10 cellular contexts compared by ENCODE assay signal in genomic region chr18:45456076-45457066, GRCh38.
DNase-seq lines count a peak whose midpoint lies in the region; ATAC-seq, FAIRE-seq and TF ChIP-seq lines count a peak whose summit lies in the region.
"Had no signal": no experiment of that assay in that cellular context is flagged by ENCODE, and none has a peak within 500 bp of the region (broad histone marks: within the 10 kb centered on the region; RNA-seq: fewer than 3 reads in every experiment).

No MANE protein-coding gene starts in this region.

- no peak overlapping the region for H3K27ac Mint-ChIP-seq in natural killer cell treated with Interleukin-12 subunit alpha and Interleukin-12 subunit beta and Interleukin-15 and Interleukin-18, amount 100 ng/mL, for 72 hours
- no peak overlapping the region for H3K27ac Mint-ChIP-seq in natural killer cell

- H3K4me1 ChIP-seq in aorta (ENCODE audit: control insufficient read depth in 1 of 2, insufficient read depth in 2 of 2, low read length in 2 of 2) = no peaks in the 10 kb centered on the region
- no peaks in the 10 kb centered on the region for H3K4me1 ChIP-seq in HepG2 (ENCODE audit: insufficient read depth, low read length)

- H3K27me3 Mint-ChIP-seq in natural killer cell treated with Interleukin-12 subunit alpha and Interleukin-12 subunit beta and Interleukin-15 and Interleukin-18, amount 100 ng/mL, for 72 hours = peaks cover 6 to 8% of the 10 kb centered on the region in 2 donors
- H3K27me3 Mint-ChIP-seq in natural killer cell (ENCODE audit: low read depth in 2 of 2) = peaks cover 3 to 9% of the 10 kb centered on the region in 2 donors

- TF ChIP-seq CTCF in natural killer cell (IDR thresholded peaks at IDR 0.05) = no peak
- TF ChIP-seq CTCF in HepG2 (CRISPR knock-in tag; IDR thresholded peaks at IDR 0.05) = no peak

- intact Hi-C loops in natural killer cell (cut with micrococcal nuclease) (no loop called here), aorta (cut with DNase I) (no loop called here), HepG2 (cut with micrococcal nuclease; ENCODE audit: unreplicated experiment) (no loop called here)

- no peak for TF ChIP-seq RAD21 in HepG2 (CRISPR knock-in tag; IDR thresholded peaks at IDR 0.05)

- H3K4me3 Mint-ChIP-seq in natural killer cell treated with Interleukin-12 subunit alpha and Interleukin-12 subunit beta and Interleukin-15 and Interleukin-18, amount 100 ng/mL, for 72 hours = no peak overlapping the region
- H3K4me3 Mint-ChIP-seq in natural killer cell = no peak overlapping the region

- H2AFZ ChIP-seq in HepG2 (ENCODE audit: low read length) = no peak overlapping the region

- H3K27me3 ChIP-seq in aorta (ENCODE audit: control insufficient read depth in 1 of 2, insufficient read depth in 2 of 2, low read length in 1 of 2) = no peaks in the 10 kb centered on the region
- H3K27me3 ChIP-seq in HepG2 (ENCODE audit: control insufficient read depth in 1 of 2, insufficient read depth in 2 of 2, low read length in 2 of 2) = no peaks in the 10 kb centered on the region
- H3K27me3 ChIP-seq: transverse colon had no signal

- peak; percentile 21 to 33 for ATAC-seq in natural killer cell treated with Interleukin-12 subunit alpha and Interleukin-12 subunit beta and Interleukin-15 and Interleukin-18, amount 100 ng/mL, for 72 hours
- no peak for ATAC-seq in natural killer cell
- peak; percentile 60 for ATAC-seq in esophagus mucosa
- ATAC-seq in aorta (ENCODE audit: low FRiP score) = peak; percentile 44
- no peak for ATAC-seq in HepG2
- no peak for ATAC-seq in HG03039 (IDR thresholded peaks at IDR 0.05; ENCODE audit: unreplicated experiment)

- H3K36me3 Mint-ChIP-seq in natural killer cell treated with Interleukin-12 subunit alpha and Interleukin-12 subunit beta and Interleukin-15 and Interleukin-18, amount 100 ng/mL, for 72 hours = no peaks in the 10 kb centered on the region
- no peaks in the 10 kb centered on the region for H3K36me3 Mint-ChIP-seq in natural killer cell

- no peaks in the 10 kb centered on the region for H3K79me2 ChIP-seq in HepG2 (ENCODE audit: insufficient read depth, low read length)

- TF ChIP-seq POLR2A in HepG2 (IDR thresholded peaks at IDR 0.05; ENCODE audit: insufficient read depth in 1 of 2, low read depth in 2 of 2, low read length in 2 of 2) = no peak

- no peak for FAIRE-seq in HepG2 (lab: Jason Lieb, UNC)

- in situ Hi-C loops in HepG2 (cut with HindIII; ENCODE audit: extremely low pct_ligation_motif_present, low pct_unique_long_range_greater_than_20kb) = no loop called here

- no peak overlapping the region for H3K9ac ChIP-seq in HepG2 (ENCODE audit: insufficient read depth, low read depth, low read length)

- H3K36me3 ChIP-seq in aorta (ENCODE audit: control insufficient read depth in 1 of 2, insufficient read depth in 2 of 2, low read length in 1 of 2) (no peaks in the 10 kb centered on the region), HepG2 (replicated peaks in 1 of 2; ENCODE audit: control insufficient read depth in 1 of 2, insufficient read depth in 2 of 2, low read length in 2 of 2) (no peaks in the 10 kb centered on the region)
- H3K36me3 ChIP-seq: transverse colon had no signal

- CTCF ChIA-PET in HepG2 (lab: Yijun Ruan, JAX; ENCODE audit: low intra/inter-chr PET ratio, low total read pairs) = no interaction called here

- no peaks in the 10 kb centered on the region for H4K20me1 ChIP-seq in HepG2 (ENCODE audit: insufficient read depth, low read length)

- 76 to 87% methylated on average over 5 of the region's 5 CpGs for WGBS in aorta, 2 donors
- WGBS in HepG2 (ENCODE audit: low lambda C conversion rate) = 12% methylated on average over 5 of the region's 5 CpGs

- POLR2A ChIA-PET in HepG2 (lab: Yijun Ruan, JAX) = no interaction called here

- no TSS peak for BruUV-seq in HepG2 (replicated peaks; lab: Mats Ljungman, UMichigan)

- no peak overlapping the region for H3K4me2 ChIP-seq in HepG2 (ENCODE audit: low read depth, low read length)

- H3K27ac ChIP-seq in aorta (ENCODE audit: low read depth in 1 of 2, low read length in 2 of 2) = no peak overlapping the region
- no peak overlapping the region for H3K27ac ChIP-seq in HepG2 (ENCODE audit: extremely low read length, insufficient read depth, low read length)
- H3K27ac ChIP-seq: skin epidermis, transverse colon had no signal

- no peak for DNase-seq in natural killer cell treated with Interleukin-12 subunit alpha and Interleukin-12 subunit beta and Interleukin-15 and Interleukin-18, amount 100 ng/mL, for 72 hours (ENCODE audit: low spot score)
- DNase-seq in natural killer cell = no peak
- DNase-seq in NCI-H345 treated with DMSO at 0.1 percent for 48 hours (lab: John Stamatoyannopoulos, UW; ENCODE audit: unreplicated experiment) = peak; percentile 20
- DNase-seq in aorta = no peak
- DNase-seq in nucleus accumbens (lab: John Stamatoyannopoulos, UW) = no peak
- no peak for DNase-seq in HepG2 (ENCODE audit: low spot score)
- DNase-seq: transverse colon had no signal

- no peaks in the 10 kb centered on the region for H3K9me3 ChIP-seq in aorta (ENCODE audit: control insufficient read depth, low read length)
- no peaks in the 10 kb centered on the region for H3K9me3 ChIP-seq in HepG2 (ENCODE audit: low read length)
- H3K9me3 ChIP-seq: transverse colon had no signal

- H3K4me3 ChIP-seq in aorta (ENCODE audit: low read length in 2 of 2) = no peak overlapping the region
- H3K4me3 ChIP-seq in HepG2 (replicated peaks in 1 of 3; ENCODE audit: insufficient read depth in 1 of 3, low read depth in 2 of 3, low read length in 3 of 3) = no peak overlapping the region
- H3K4me3 ChIP-seq: skin epidermis, transverse colon had no signal

- H3K9me3 Mint-ChIP-seq in natural killer cell treated with Interleukin-12 subunit alpha and Interleukin-12 subunit beta and Interleukin-15 and Interleukin-18, amount 100 ng/mL, for 72 hours = no peaks in the 10 kb centered on the region
- H3K9me3 Mint-ChIP-seq in natural killer cell = no peaks in the 10 kb centered on the region

- H3K4me1 Mint-ChIP-seq in natural killer cell treated with Interleukin-12 subunit alpha and Interleukin-12 subunit beta and Interleukin-15 and Interleukin-18, amount 100 ng/mL, for 72 hours (ENCODE audit: low read depth in 2 of 2) = no peaks in the 10 kb centered on the region
- no peaks in the 10 kb centered on the region for H3K4me1 Mint-ChIP-seq in natural killer cell

- TF ChIP-seq EP300 in HepG2 (IDR thresholded peaks at IDR 0.05; ENCODE audit: low read depth in 2 of 2, low read length in 2 of 2) = no peak
- no peak for TF ChIP-seq EP300 in HepG2 (CRISPR knock-in tag; IDR thresholded peaks at IDR 0.05; ENCODE audit: borderline replicate concordance)

TF ChIP-seq in HepG2, 621 proteins besides CTCF, POLR2A, EP300 and RAD21:
- TF ChIP-seq ZBTB26 (CRISPR knock-in tag; IDR thresholded peaks at IDR 0.05; ENCODE audit: borderline replicate concordance) = no peak
- TF ChIP-seq ZNF883 (CRISPR knock-in tag; IDR thresholded peaks at IDR 0.05; ENCODE audit: not compliant biosample characterization) = no peak
- TF ChIP-seq KLF6 (CRISPR knock-in tag; IDR thresholded peaks at IDR 0.05) = no peak
- TF ChIP-seq JUNB (CRISPR knock-in tag; IDR thresholded peaks at IDR 0.05; ENCODE audit: borderline replicate concordance) = no peak

Comparison
In these comparisons a context has a peak if more than half of its experiments do, and no peak if none do; other contexts are left out.
1. ATAC-seq: peak in natural killer cell treated with Interleukin-12 subunit alpha and Interleukin-12 subunit beta and Interleukin-15 and Interleukin-18, amount 100 ng/mL, for 72 hours (2 of 2), esophagus mucosa (single experiment) and aorta (single experiment); none in natural killer cell (0 of 3), HepG2 (single experiment) and HG03039 (single experiment).